12 cellular contexts compared by ENCODE assay signal in the genomic region with DNA sequence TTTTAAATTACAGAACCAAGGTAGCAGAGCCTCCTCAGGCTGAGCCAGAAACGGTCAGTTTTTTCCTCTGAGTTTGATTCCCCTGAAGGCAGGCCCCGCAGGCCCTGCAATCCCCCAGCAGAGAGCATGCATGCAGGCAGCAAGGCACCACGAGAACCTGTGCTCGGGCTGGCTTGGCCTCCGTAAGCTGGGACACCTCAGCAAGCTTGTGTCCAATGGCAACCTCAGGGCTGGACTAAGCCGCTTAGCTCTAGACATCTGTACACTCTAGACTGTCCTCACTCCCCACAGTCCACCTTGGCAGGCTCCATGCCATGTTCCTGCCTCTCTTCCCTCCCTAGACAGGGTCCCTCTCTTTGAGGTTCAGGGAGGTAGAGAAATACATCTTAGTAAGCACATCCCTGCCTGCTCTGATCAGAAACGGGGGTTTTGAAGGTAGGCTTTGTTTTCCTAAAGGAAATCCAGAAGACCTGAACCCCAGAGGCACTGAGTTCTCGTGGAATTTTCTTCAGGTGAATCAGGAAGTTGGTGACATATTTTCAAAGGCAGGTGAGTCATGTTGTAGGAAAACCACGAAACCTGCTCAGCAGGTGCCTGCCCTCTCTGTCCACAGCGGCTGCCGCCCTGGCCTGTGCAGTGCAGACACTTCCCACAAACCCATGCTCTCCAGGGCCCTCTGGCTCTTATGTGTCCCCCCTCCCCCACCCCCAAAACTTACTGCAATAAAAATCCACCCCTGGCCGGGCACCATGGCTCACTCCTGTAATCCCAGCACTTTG. TPM values are rescaled to one million over a fixed set of nuclear protein-coding genes. Genes with fewer than 3 reads are reported as not detected.
DNase-seq lines count a peak whose midpoint lies in the region; ATAC-seq, FAIRE-seq and TF ChIP-seq lines count a peak whose summit lies in the region.
"Had no signal": no experiment of that assay in that cellular context is flagged by ENCODE, and none has a peak within 500 bp of the region (broad histone marks: within the 10 kb centered on the region; RNA-seq: fewer than 3 reads in every experiment).

No MANE protein-coding gene starts in this region.

- ATAC-seq in HG02870 (IDR thresholded peaks at IDR 0.05; ENCODE audit: unreplicated experiment) = no peak
- no peak for ATAC-seq in HG03196 (IDR thresholded peaks at IDR 0.05; ENCODE audit: unreplicated experiment)

- H2BK15ac ChIP-seq in mesendoderm (replicated peaks; ENCODE audit: low read depth) = no peak overlapping the region

- H3K27me3 ChIP-seq in CD4-positive, alpha-beta memory T cell (ENCODE audit: insufficient read depth, low read length) = no peaks in the 10 kb centered on the region
- H3K27me3 ChIP-seq in astrocyte (ENCODE audit: insufficient read depth, low read length) (no peaks in the 10 kb centered on the region), mesendoderm (ENCODE audit: insufficient read depth, low read length, poor library complexity) (no peaks in the 10 kb centered on the region)
- H3K27me3 ChIP-seq: adrenal gland had no signal

- H3K9me3 ChIP-seq in CD4-positive, alpha-beta memory T cell (ENCODE audit: control insufficient read depth in 1 of 2, low read length in 2 of 2) = no peaks in the 10 kb centered on the region
- H3K9me3 ChIP-seq in HEK293 (ENCODE audit: control insufficient read depth, insufficient read depth, low read depth, low read length) (no peaks in the 10 kb centered on the region), astrocyte (ENCODE audit: insufficient read depth, low read depth, low read length) (no peaks in the 10 kb centered on the region)
- H3K9me3 ChIP-seq: adrenal gland had no signal

- H3K27ac ChIP-seq in CD4-positive, alpha-beta memory T cell (ENCODE audit: low read depth, low read length) = peak overlapping the region; percentile 26
- H3K27ac ChIP-seq in HEK293 (ENCODE audit: extremely low read depth, low read depth, low read length) = no peak overlapping the region
- H3K27ac ChIP-seq in astrocyte (ENCODE audit: low read depth, low read length) = no peak overlapping the region
- H3K27ac ChIP-seq in mesendoderm (ENCODE audit: low read depth, low read length) = no peak overlapping the region
- H3K27ac ChIP-seq: adrenal gland had no signal

- H3K79me1 ChIP-seq in mesendoderm (ENCODE audit: low read length) = peaks cover 15% of the 10 kb centered on the region

- H3K4me1 ChIP-seq in CD4-positive, alpha-beta memory T cell (ENCODE audit: insufficient read depth, low read length) = peaks cover 77% of the 10 kb centered on the region
- H3K4me1 ChIP-seq in HEK293 (ENCODE audit: control insufficient read depth, insufficient read depth, low read length) (peaks cover 13% of the 10 kb centered on the region), astrocyte (ENCODE audit: insufficient read depth, low read length) (peaks cover 15% of the 10 kb centered on the region), mesendoderm (ENCODE audit: control insufficient read depth, low read depth, low read length) (no peaks in the 10 kb centered on the region)

- POLR2A ChIA-PET in CD4-positive, alpha-beta memory T cell (lab: Charles Lee; ENCODE audit: partially characterized antibody) = interaction anchor here (0.8 to 17.9 kb wide), 5 partner anchors 6 to 124 kb away, joined by 3 to 730 read pairs (median 16); partner anchors contain the start of genes SRP9 and TMEM63A
- POLR2A ChIA-PET in HEK293 (lab: Yijun Ruan, JAX) = interaction anchor here (0.6 kb wide), 1 partner anchor 29 kb away, joined by 5 read pairs; no protein-coding TSS in a partner anchor

- no peaks in the 10 kb centered on the region for H3K27me3 Mint-ChIP-seq in CD4-positive, alpha-beta memory T cell
- no peaks in the 10 kb centered on the region for H3K27me3 Mint-ChIP-seq in astrocyte (ENCODE audit: low read depth, unreplicated experiment)

- H4K5ac ChIP-seq in mesendoderm (ENCODE audit: low read length) = no peak overlapping the region

- H3K56ac ChIP-seq in mesendoderm (ENCODE audit: low read length) = peak overlapping the region; percentile 58

- H3K4me2 ChIP-seq in astrocyte (ENCODE audit: low read length) = no peak overlapping the region
- no peak overlapping the region for H3K4me2 ChIP-seq in mesendoderm (ENCODE audit: low read length)

- no peak overlapping the region for H3K4ac ChIP-seq in mesendoderm (ENCODE audit: low read depth, low read length)

- no peak for DNase-seq in CD4-positive, alpha-beta memory T cell
- no peak for DNase-seq in astrocyte (ENCODE audit: low read depth)
- peak; percentile 76 for DNase-seq in mesendoderm
- no peak for DNase-seq in Kasumi-1 (lab: John Stamatoyannopoulos, UW)
- no peak for DNase-seq in SKM-1 (lab: John Stamatoyannopoulos, UW; ENCODE audit: unreplicated experiment)
- DNase-seq: adrenal gland; COR-L47; HFFc6; stimulated activated CD4-positive, alpha-beta T cell treated with anti-CD3 and anti-CD28 coated beads, Interleukin-1b, Interleukin-23, amount 100 ng/mL, for 48 hours had no signal

- H3K4me3 Mint-ChIP-seq in CD4-positive, alpha-beta memory T cell = peak overlapping the region; percentile 4 to 63 (median 57)
- H3K4me3 Mint-ChIP-seq in astrocyte (ENCODE audit: unreplicated experiment) = peak overlapping the region; percentile 40
- H3K4me3 Mint-ChIP-seq: HFFc6 had no signal

- H3K9me3 Mint-ChIP-seq in CD4-positive, alpha-beta memory T cell = no peaks in the 10 kb centered on the region
- no peaks in the 10 kb centered on the region for H3K9me3 Mint-ChIP-seq in astrocyte (ENCODE audit: unreplicated experiment)
- H3K9me3 Mint-ChIP-seq: HFFc6 had no signal

- H4K8ac ChIP-seq in mesendoderm (ENCODE audit: low read depth, low read length) = no peak overlapping the region

- no peak for FAIRE-seq in astrocyte (lab: Jason Lieb, UNC)

- peaks cover 48 to 89% of the 10 kb centered on the region in 2 donors for H3K36me3 Mint-ChIP-seq in CD4-positive, alpha-beta memory T cell
- peaks cover 25% of the 10 kb centered on the region for H3K36me3 Mint-ChIP-seq in astrocyte (ENCODE audit: low read depth, unreplicated experiment)

- H3K18ac ChIP-seq in mesendoderm (ENCODE audit: low read length) = no peak overlapping the region

- H3K36me3 ChIP-seq in CD4-positive, alpha-beta memory T cell (ENCODE audit: insufficient read depth, low read length) = peaks cover 76% of the 10 kb centered on the region
- peaks cover 1 to 55% of the 10 kb centered on the region in 2 experiments; a peak in 2 of 3 replicates for H3K36me3 ChIP-seq in HEK293 (ENCODE audit: control insufficient read depth in 2 of 2, insufficient read depth in 1 of 2, low read length in 2 of 2)
- H3K36me3 ChIP-seq in astrocyte (ENCODE audit: insufficient read depth, low read length) = no peaks in the 10 kb centered on the region
- H3K36me3 ChIP-seq in mesendoderm (ENCODE audit: control insufficient read depth, insufficient read depth, low read length) = peaks cover 9% of the 10 kb centered on the region

- H3K23ac ChIP-seq in mesendoderm (ENCODE audit: low read length) = no peak overlapping the region

- H4K20me1 ChIP-seq in astrocyte (ENCODE audit: insufficient read depth, low read length) = peaks cover 59% of the 10 kb centered on the region

- H3K4me3 ChIP-seq in CD4-positive, alpha-beta memory T cell (ENCODE audit: low read length in 2 of 2) = no peak overlapping the region
- H3K4me3 ChIP-seq in HEK293 (ENCODE audit: low read depth, low read length) (no peak overlapping the region), astrocyte (ENCODE audit: insufficient read depth, low read depth, low read length) (no peak overlapping the region), mesendoderm (ENCODE audit: low read length) (no peak overlapping the region)
- H3K4me3 ChIP-seq: adrenal gland had no signal

- H2AFZ ChIP-seq in astrocyte (ENCODE audit: low read depth, low read length) = no peak overlapping the region

- TF ChIP-seq CTCF in HEK293 (tag by site-specific recombination; IDR thresholded peaks at IDR 0.05) (no peak), astrocyte (IDR thresholded peaks at IDR 0.05; ENCODE audit: insufficient read depth, low read depth, low read length) (no peak)

- H3K79me2 ChIP-seq in astrocyte (ENCODE audit: insufficient read depth, low read length) (no peaks in the 10 kb centered on the region), mesendoderm (ENCODE audit: control insufficient read depth, insufficient read depth, low read length) (peaks cover 8% of the 10 kb centered on the region)

- H2BK5ac ChIP-seq in mesendoderm (ENCODE audit: low read length) = no peak overlapping the region

- intact Hi-C loops in CD4-positive, alpha-beta memory T cell (cut with micrococcal nuclease) = no loop called here

- peak overlapping the region; percentile 79 to 97 (median 83) for H3K27ac Mint-ChIP-seq in CD4-positive, alpha-beta memory T cell
- no peak overlapping the region for H3K27ac Mint-ChIP-seq in astrocyte (ENCODE audit: unreplicated experiment)
- H3K27ac Mint-ChIP-seq: HFFc6 had no signal

- H3K9ac ChIP-seq in astrocyte (ENCODE audit: low read length) = no peak overlapping the region
- no peak overlapping the region for H3K9ac ChIP-seq in mesendoderm (ENCODE audit: low read length)

- no peak overlapping the region for H2AK5ac ChIP-seq in mesendoderm (ENCODE audit: low read length)

- CTCF ChIA-PET in CD4-positive, alpha-beta memory T cell (lab: Charles Lee; ENCODE audit: partially characterized antibody) = interaction anchor here (0.7 to 13.2 kb wide), 2 partner anchors 14 to 28 kb away, joined by 3 to 294 read pairs; no protein-coding TSS in a partner anchor
- CTCF ChIA-PET in HEK293 (lab: Yijun Ruan, JAX) = interaction anchor here (0.6 to 0.7 kb wide), 2 partner anchors 37 to 1309 kb away, joined by 3 read pairs; no protein-coding TSS in a partner anchor

- WGBS in mesendoderm (ENCODE audit: extremely low coverage, insufficient coverage, low lambda C conversion rate) = no CpG with 5 or more reads among the region's 12 CpGs

- peaks cover 52 to 93% (median 73%) of the 10 kb centered on the region in 4 donors for H3K4me1 Mint-ChIP-seq in CD4-positive, alpha-beta memory T cell
- H3K4me1 Mint-ChIP-seq in astrocyte (ENCODE audit: low read depth, unreplicated experiment) = peaks cover 11% of the 10 kb centered on the region

- H2BK120ac ChIP-seq in mesendoderm (ENCODE audit: low read depth, low read length) = no peak overlapping the region

RNA-seq across cellular contexts. Expression of gene TMEM63A, which starts 6.9 kb away (rescaled TPM):
- total RNA-seq in CD4-positive, alpha-beta memory T cell = 100 to 1,000 TPM; 476 to 507 TPM
- 10 to 100 TPM; 46.2 to 79.5 TPM for polyA plus RNA-seq in CD4-positive, alpha-beta memory T cell
- total RNA-seq in astrocyte = 28.7 and 29.0 TPM in 2 replicates
- polyA plus RNA-seq in mesendoderm (2013, experiment 1 of 2) = 32.2 TPM
- polyA plus RNA-seq in mesendoderm (2013, experiment 2 of 2) = 34.0 TPM

RNA-seq across cellular contexts. Expression of gene LEFTY1, which starts 13.7 kb away (rescaled TPM):
- total RNA-seq in CD4-positive, alpha-beta memory T cell = under 1 TPM; 0.55 to 0.75 TPM
- polyA plus RNA-seq in CD4-positive, alpha-beta memory T cell = not detected
- 4.2 and 11.8 TPM in 2 replicates for total RNA-seq in astrocyte
- polyA plus RNA-seq in mesendoderm (2013, experiment 1 of 2) = 42.5 TPM
- 42.7 TPM for polyA plus RNA-seq in mesendoderm (2013, experiment 2 of 2)
- total RNA-seq: HFFc6 had no signal

RNA-seq across cellular contexts. Expression of gene PYCR2, which starts 48.8 kb away (rescaled TPM):
- 100 to 1,000 TPM; 102 to 116 TPM for total RNA-seq in CD4-positive, alpha-beta memory T cell
- 10 to 100 TPM; 73.6 to 86.6 TPM for polyA plus RNA-seq in CD4-positive, alpha-beta memory T cell
- total RNA-seq in astrocyte = 38.1 and 39.8 TPM in 2 replicates
- 94.1 TPM for polyA plus RNA-seq in mesendoderm (2013, experiment 1 of 2)
- 95.3 TPM for polyA plus RNA-seq in mesendoderm (2013, experiment 2 of 2)

Comparison
In these comparisons a context has a peak if more than half of its experiments do, and no peak if none do; other contexts are left out.
1. RNA of gene TMEM63A, which starts 6.9 kb away (total RNA-seq): 476 to 507 TPM in CD4-positive, alpha-beta memory T cell; 28.7 to 29.0 TPM in astrocyte; every median in the first group is over 10 times any median in the second.